ENCODE assay signal across 20 cellular contexts in genomic region chr2:44839370-44839769, GRCh38.
DNase-seq lines count a peak whose midpoint lies in the region; ATAC-seq and TF ChIP-seq lines count a peak whose summit lies in the region.
"Had no signal": no experiment of that assay in that cellular context is flagged by ENCODE, and none has a peak within 500 bp of the region (broad histone marks: within the 10 kb centered on the region; RNA-seq: fewer than 3 reads in every experiment).

No MANE protein-coding gene starts in this region.

- no peak overlapping the region for H3K9ac ChIP-seq in endodermal cell (ENCODE audit: extremely low read depth, low read length, poor library complexity, severe bottlenecking)
- H3K9ac ChIP-seq: BLaER1 treated with 17β-estradiol and CSF1 and Interleukin-3, amounts not matched to agents 10 nM and 100 nM had no signal

- WGBS in endodermal cell (ENCODE audit: insufficient coverage in 1 of 2, insufficient read length in 1 of 2), 2 experiments, result 82 to 94% methylated on average over 3 to 5 of the region's 5 CpGs

- no peak overlapping the region for H3K27ac ChIP-seq in endodermal cell (ENCODE audit: low read depth, low read length)
- H3K27ac ChIP-seq: 22Rv1; BLaER1 treated with 17β-estradiol and CSF1 and Interleukin-3, amounts not matched to agents 10 nM and 100 nM had no signal

- H3K4me1 ChIP-seq in endodermal cell (ENCODE audit: control insufficient read depth, insufficient read depth, low read length), result no peaks in the 10 kb centered on the region

- no peaks in the 10 kb centered on the region for H3K36me3 ChIP-seq in endodermal cell (ENCODE audit: control insufficient read depth, insufficient read depth, low read length)
- H3K36me3 ChIP-seq: BE2C; BLaER1 treated with 17β-estradiol and CSF1 and Interleukin-3, amounts not matched to agents 10 nM and 100 nM had no signal

- TF ChIP-seq CTCF in endodermal cell (conservative IDR thresholded peaks at IDR 0.05), result no peak
- TF ChIP-seq CTCF in osteocyte (IDR thresholded peaks at IDR 0.05), result no peak

- H3K27me3 ChIP-seq in endodermal cell (ENCODE audit: control insufficient read depth, insufficient read depth, low read length, poor library complexity, severe bottlenecking), result no peaks in the 10 kb centered on the region
- H3K27me3 ChIP-seq: BE2C; BLaER1 treated with 17β-estradiol and CSF1 and Interleukin-3, amounts not matched to agents 10 nM and 100 nM had no signal

- no peaks in the 10 kb centered on the region for H3K9me3 ChIP-seq in endodermal cell (ENCODE audit: control insufficient read depth, low read length)
- H3K9me3 ChIP-seq: BE2C had no signal

- peak; percentile 1 for DNase-seq in AG20443 (ENCODE audit: low spot score)
- peak; percentile 66 for DNase-seq in Jurkat, Clone E6-1 (ENCODE audit: low read depth, low spot score)
- peak; percentile 13 for DNase-seq in endodermal cell
- DNase-seq in osteocyte (ENCODE audit: extremely low spot score, unreplicated experiment), result peak; percentile 23
- DNase-seq in germinal center (ENCODE audit: low spot score), result no peak
- DNase-seq in stimulated activated CD4-positive, alpha-beta T cell treated with anti-CD3 and anti-CD28 coated beads, Interleukin-2, amount 100 ng/mL, for 24 hours, result no peak
- DNase-seq: AML-193; BE2C; Calu3; CD4-positive, alpha-beta memory T cell; COR-L47; DMS53; EL; GDM1; H9 had no signal

- H3K4me1 Mint-ChIP-seq in endodermal cell, result peaks cover 10% of the 10 kb centered on the region
- H3K4me1 Mint-ChIP-seq in osteocyte (ENCODE audit: unreplicated experiment), result no peaks in the 10 kb centered on the region
- H3K4me1 Mint-ChIP-seq: GM23338 had no signal

- H3K27ac Mint-ChIP-seq in endodermal cell, result no peak overlapping the region
- H3K27ac Mint-ChIP-seq in osteocyte (ENCODE audit: unreplicated experiment), result no peak overlapping the region
- H3K27ac Mint-ChIP-seq: CD4-positive, alpha-beta memory T cell; GM23338; H9 had no signal

- H3K9me3 Mint-ChIP-seq in endodermal cell (peaks cover 5% of the 10 kb centered on the region), osteocyte (ENCODE audit: unreplicated experiment) (peaks cover 3% of the 10 kb centered on the region)
- H3K9me3 Mint-ChIP-seq: GM23338 had no signal

- H3K27me3 Mint-ChIP-seq in endodermal cell (ENCODE audit: insufficient read depth), result peaks cover 13% of the 10 kb centered on the region
- peaks cover 42% of the 10 kb centered on the region for H3K27me3 Mint-ChIP-seq in osteocyte (ENCODE audit: unreplicated experiment)

- H3K4me3 Mint-ChIP-seq in endodermal cell, result no peak overlapping the region
- H3K4me3 Mint-ChIP-seq in osteocyte (ENCODE audit: unreplicated experiment), result no peak overlapping the region
- H3K4me3 Mint-ChIP-seq: CD4-positive, alpha-beta memory T cell; GM23338; H9 had no signal

- no peak for ATAC-seq in GM18502 (IDR thresholded peaks at IDR 0.05; ENCODE audit: poor library complexity, unreplicated experiment)
- ATAC-seq: GM23338, HCT116 had no signal

- H3K36me3 Mint-ChIP-seq in endodermal cell (ENCODE audit: low read depth), result no peaks in the 10 kb centered on the region
- H3K36me3 Mint-ChIP-seq in osteocyte (ENCODE audit: unreplicated experiment), result no peaks in the 10 kb centered on the region
- H3K36me3 Mint-ChIP-seq: CD4-positive, alpha-beta memory T cell had no signal

- H3K4me3 ChIP-seq in Jurkat, Clone E6-1 (ENCODE audit: low read length), result no peak overlapping the region
- no peak overlapping the region for H3K4me3 ChIP-seq in endodermal cell (ENCODE audit: low read length)
- H3K4me3 ChIP-seq: BLaER1 treated with 17β-estradiol and CSF1 and Interleukin-3, amounts not matched to agents 10 nM and 100 nM; GM23338 had no signal

Comparison
In these comparisons a context has a peak if more than half of its experiments do, and no peak if none do; other contexts are left out.
1. DNase-seq: peak in AG20443 (single experiment), Jurkat, Clone E6-1 (single experiment), endodermal cell (single experiment) and osteocyte (single experiment); none in germinal center (single experiment) and stimulated activated CD4-positive, alpha-beta T cell treated with anti-CD3 and anti-CD28 coated beads, Interleukin-2, amount 100 ng/mL, for 24 hours (0 of 2).